Comparison of ENCODE assay signal across 7 cellular contexts in the genomic region with DNA sequence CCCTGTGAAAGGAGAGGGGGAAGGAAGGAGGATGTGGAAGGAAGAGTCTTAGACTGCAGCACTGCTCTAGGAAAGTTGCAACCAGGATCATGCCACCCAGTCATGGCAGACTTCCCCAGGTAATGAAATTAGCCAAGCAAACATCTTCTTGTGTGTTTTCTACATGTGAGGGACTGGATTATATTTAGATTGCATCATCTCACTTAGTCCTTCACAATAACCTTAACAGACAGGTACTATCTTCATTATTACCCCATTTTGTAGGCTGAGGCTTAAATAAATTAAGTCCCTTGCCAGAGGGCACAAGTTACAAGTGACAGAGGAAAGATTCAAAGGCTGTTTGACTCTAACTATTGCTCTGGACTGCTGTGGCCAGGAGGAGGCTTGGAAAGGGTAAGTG.
"Had no signal": no experiment of that assay in that cellular context is flagged by ENCODE, and none has a peak within 500 bp of the region (broad histone marks: within the 10 kb centered on the region; RNA-seq: fewer than 3 reads in every experiment).

No MANE protein-coding gene starts in this region.

- ATAC-seq: HCT116 had no signal

- H3K4me2 ChIP-seq: KMS-11 had no signal

- H2AFZ ChIP-seq: GM23248 had no signal

- H3K4me3 ChIP-seq: GM23248, HAP-1 had no signal

- H3K9me3 ChIP-seq: HAP-1 had no signal

- H3K27ac ChIP-seq: GM23248, KMS-11 had no signal

- H3K36me3 ChIP-seq: HAP-1 had no signal

- H3K9ac ChIP-seq: GM23248, KMS-11 had no signal

- H3K4me1 ChIP-seq: HAP-1 had no signal

- DNase-seq: GM23248, GOT3, H7, KBM-7 had no signal
